In the genomic region with DNA sequence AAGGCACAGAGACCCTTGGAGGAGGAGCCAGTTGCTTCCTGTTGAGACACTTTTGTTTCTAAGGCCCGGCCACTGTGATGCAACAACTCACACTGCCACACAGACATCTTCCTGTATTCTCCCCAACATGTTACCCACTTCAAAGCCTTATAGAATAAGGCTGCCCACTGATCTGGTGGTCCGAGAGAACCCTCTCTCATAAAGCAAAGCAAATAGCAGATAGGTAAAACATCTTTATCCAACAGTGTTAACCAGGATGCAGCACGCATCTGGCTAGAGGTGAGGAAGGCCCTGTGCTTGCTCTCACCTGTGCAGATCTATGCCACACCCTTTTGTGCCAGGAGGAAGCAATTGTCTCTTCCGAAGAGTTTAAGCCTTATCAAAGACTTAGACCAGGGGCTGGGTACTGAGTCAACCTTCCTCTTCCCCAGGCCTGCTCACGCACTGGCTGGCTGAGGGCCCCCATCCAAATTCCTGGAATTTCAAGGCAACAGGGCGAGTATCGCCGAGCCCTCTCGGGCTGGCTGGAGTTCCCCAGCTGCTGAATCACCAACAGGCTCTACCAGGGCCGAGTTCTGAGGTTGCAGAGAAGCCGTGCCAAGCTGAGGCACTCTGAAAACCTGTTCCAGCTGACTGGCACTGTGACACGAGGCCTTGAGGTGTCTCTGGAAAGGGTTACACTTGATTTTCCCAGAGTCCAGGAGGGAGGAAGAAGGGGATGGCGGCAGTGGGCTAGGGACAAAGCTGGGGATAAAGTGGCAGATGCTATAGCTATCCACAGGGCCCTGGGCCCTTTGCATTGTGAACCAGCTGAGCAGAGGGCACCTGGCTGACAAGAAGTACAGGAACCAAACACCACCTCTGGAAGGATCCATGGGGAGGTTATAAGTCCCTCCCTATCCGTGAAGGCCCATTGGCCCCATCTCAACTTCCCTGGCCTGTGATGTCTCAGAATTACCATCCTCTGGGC, we compare ENCODE assay signal across 8 cellular contexts. TPM values are rescaled to one million over a fixed set of nuclear protein-coding genes. Genes with fewer than 3 reads are reported as not detected.
DNase-seq lines count a peak whose midpoint lies in the region; ATAC-seq and TF ChIP-seq lines count a peak whose summit lies in the region.

No MANE protein-coding gene starts in this region.

- no peak overlapping the region for H2BK15ac ChIP-seq in IMR-90 (ENCODE audit: low read depth, low read length)

- H3K4ac ChIP-seq in IMR-90 (ENCODE audit: low read depth, low read length) = no peak overlapping the region

- H3K4me3 ChIP-seq in IMR-90 (ENCODE audit: insufficient read depth, low read depth, low read length) = no peak overlapping the region
- no peak overlapping the region for H3K4me3 ChIP-seq in upper lobe of right lung

- H2AFZ ChIP-seq in IMR-90 (replicated peaks; ENCODE audit: low read length, poor library complexity) = no peak overlapping the region

- H3K4me3 Mint-ChIP-seq in activated T-helper 1 cell treated with anti-CD3 and anti-CD28 coated beads, Interleukin-12 subunit alpha, Interleukin-12 subunit beta, Interleukin-2, Interleukin-4 antibody, amounts not matched to agents 30 ng/mL and 10 ng/mL and 1 ng/mL, durations not matched to agents 14 hours and 24 hours and 36 hours = peak overlapping the region; percentile 27

- no peak for TF ChIP-seq CTCF in IMR-90 (conservative IDR thresholded peaks at IDR 0.05; ENCODE audit: low read depth, low read length)
- no peak for TF ChIP-seq CTCF in upper lobe of right lung (IDR thresholded peaks at IDR 0.05)

- ATAC-seq in IMR-90 (ENCODE audit: low read depth) = peak; percentile 40
- ATAC-seq in upper lobe of right lung = peak; percentile 89
- ATAC-seq in HG02852 (IDR thresholded peaks at IDR 0.05; ENCODE audit: unreplicated experiment) = no peak

- DNase-seq in ACHN (peak; percentile 99), IMR-90 (peak; percentile 34), iPS-NIHi11 (ENCODE audit: low spot score) (peak; percentile 73), upper lobe of right lung (peak; percentile 87), medulla oblongata (ENCODE audit: extremely low spot score) (no peak), nucleus accumbens (lab: John Stamatoyannopoulos, UW) (no peak)
- no peak for DNase-seq in activated T-helper 1 cell treated with anti-CD3 and anti-CD28 coated beads, Interleukin-12 subunit alpha, Interleukin-12 subunit beta, Interleukin-2, Interleukin-4 antibody, amounts not matched to agents 30 ng/mL and 10 ng/mL and 1 ng/mL, durations not matched to agents 14 hours and 24 hours and 36 hours (ENCODE audit: low spot score)

- H3K27ac Mint-ChIP-seq in activated T-helper 1 cell treated with anti-CD3 and anti-CD28 coated beads, Interleukin-12 subunit alpha, Interleukin-12 subunit beta, Interleukin-2, Interleukin-4 antibody, amounts not matched to agents 30 ng/mL and 10 ng/mL and 1 ng/mL, durations not matched to agents 14 hours and 24 hours and 36 hours = peak overlapping the region; percentile 25

- CTCF ChIA-PET in IMR-90 (lab: Yijun Ruan, JAX) = no interaction called here

- H2BK20ac ChIP-seq in IMR-90 (ENCODE audit: low read depth, low read length) = no peak overlapping the region

- H4K8ac ChIP-seq in IMR-90 (ENCODE audit: low read depth in 2 of 2, low read length in 2 of 2) = no peak overlapping the region

- H3K14ac ChIP-seq in IMR-90 (replicated peaks; ENCODE audit: low read depth, low read length) = no peak overlapping the region

- POLR2A ChIA-PET in IMR-90 (lab: Charles Lee; ENCODE audit: unreplicated experiment) = no interaction called here

- H3K79me1 ChIP-seq in IMR-90 (ENCODE audit: low read depth in 1 of 2, low read length in 2 of 2) = no peaks in the 10 kb centered on the region

- in situ Hi-C loops in ACHN (cut with HindIII; ENCODE audit: low pct_ligation_motif_present, low pct_unique_long_range_greater_than_20kb, low sequenced_read_pairs) = no loop called here
- in situ Hi-C loops in IMR-90 (cut with MboI; ENCODE audit: low sequenced_read_pairs) = no loop called here

- H3K9me3 ChIP-seq in IMR-90 (ENCODE audit: control insufficient read depth, insufficient read depth, low read length) (no peaks in the 10 kb centered on the region), upper lobe of right lung (no peaks in the 10 kb centered on the region)

- no peaks in the 10 kb centered on the region for H3K9me3 Mint-ChIP-seq in activated T-helper 1 cell treated with anti-CD3 and anti-CD28 coated beads, Interleukin-12 subunit alpha, Interleukin-12 subunit beta, Interleukin-2, Interleukin-4 antibody, amounts not matched to agents 30 ng/mL and 10 ng/mL and 1 ng/mL, durations not matched to agents 14 hours and 24 hours and 36 hours

- H3K4me1 ChIP-seq in IMR-90 (ENCODE audit: control insufficient read depth, insufficient read depth, low read length) = no peaks in the 10 kb centered on the region
- H3K4me1 ChIP-seq in upper lobe of right lung = peaks cover 25% of the 10 kb centered on the region

- H2AK5ac ChIP-seq in IMR-90 (ENCODE audit: low read depth, low read length) = no peak overlapping the region

- no peak overlapping the region for H4K5ac ChIP-seq in IMR-90 (ENCODE audit: low read depth, low read length)

- dilution Hi-C loops in IMR-90 (cut with HindIII; ENCODE audit: low sequenced_read_pairs, unreplicated experiment) = no loop called here

- H3K27me3 Mint-ChIP-seq in activated T-helper 1 cell treated with anti-CD3 and anti-CD28 coated beads, Interleukin-12 subunit alpha, Interleukin-12 subunit beta, Interleukin-2, Interleukin-4 antibody, amounts not matched to agents 30 ng/mL and 10 ng/mL and 1 ng/mL, durations not matched to agents 14 hours and 24 hours and 36 hours (ENCODE audit: insufficient read depth) = no peaks in the 10 kb centered on the region

- no peaks in the 10 kb centered on the region for H4K20me1 ChIP-seq in IMR-90 (ENCODE audit: insufficient read depth, low read length)

- no peak overlapping the region for H3K4me2 ChIP-seq in IMR-90 (ENCODE audit: low read depth, low read length)

- no peak overlapping the region for H3K23ac ChIP-seq in IMR-90 (ENCODE audit: low read depth, low read length)

- H2BK120ac ChIP-seq in IMR-90 (ENCODE audit: low read depth, low read length) = no peak overlapping the region

- TF ChIP-seq RAD21 in IMR-90 (IDR thresholded peaks at IDR 0.05; ENCODE audit: low read length) = no peak

- BruUV-seq in IMR-90 (replicated peaks; lab: Mats Ljungman, UMichigan) = no TSS peak

- no peak overlapping the region for H2BK5ac ChIP-seq in IMR-90 (ENCODE audit: low read depth, low read length, poor library complexity, severe bottlenecking)

- no peak overlapping the region for H2AK9ac ChIP-seq in IMR-90 (replicated peaks; ENCODE audit: low read depth, low read length, poor library complexity)

- no peaks in the 10 kb centered on the region for H3K9me1 ChIP-seq in IMR-90 (ENCODE audit: insufficient read depth, low read length)

- no peak overlapping the region for H4K91ac ChIP-seq in IMR-90 (ENCODE audit: insufficient read depth, low read depth, low read length)

- no peak overlapping the region for H3K27ac ChIP-seq in IMR-90 (ENCODE audit: insufficient read depth, low read length)
- peak overlapping the region; percentile 58 for H3K27ac ChIP-seq in upper lobe of right lung

- peaks cover 2% of the 10 kb centered on the region; the same call in 1 of the 2 replicates for H3K27me3 ChIP-seq in IMR-90 (ENCODE audit: control insufficient read depth, insufficient read depth, low read length)
- no peaks in the 10 kb centered on the region for H3K27me3 ChIP-seq in upper lobe of right lung

- no peak overlapping the region for H3K18ac ChIP-seq in IMR-90 (ENCODE audit: low read depth, low read length)

- H3K4me1 Mint-ChIP-seq in activated T-helper 1 cell treated with anti-CD3 and anti-CD28 coated beads, Interleukin-12 subunit alpha, Interleukin-12 subunit beta, Interleukin-2, Interleukin-4 antibody, amounts not matched to agents 30 ng/mL and 10 ng/mL and 1 ng/mL, durations not matched to agents 14 hours and 24 hours and 36 hours (ENCODE audit: low read depth) = peaks cover 17% of the 10 kb centered on the region

- no peak overlapping the region for H3K56ac ChIP-seq in IMR-90 (ENCODE audit: extremely low read depth, insufficient read depth, low read length)

- H3K36me3 ChIP-seq in IMR-90 (ENCODE audit: control insufficient read depth, insufficient read depth, low read length) (no peaks in the 10 kb centered on the region), upper lobe of right lung (no peaks in the 10 kb centered on the region)

- no peaks in the 10 kb centered on the region for H3K36me3 Mint-ChIP-seq in activated T-helper 1 cell treated with anti-CD3 and anti-CD28 coated beads, Interleukin-12 subunit alpha, Interleukin-12 subunit beta, Interleukin-2, Interleukin-4 antibody, amounts not matched to agents 30 ng/mL and 10 ng/mL and 1 ng/mL, durations not matched to agents 14 hours and 24 hours and 36 hours (ENCODE audit: low read depth)

- no peak overlapping the region for H3K9ac ChIP-seq in IMR-90 (ENCODE audit: low read depth, low read length)

- TF ChIP-seq POLR2A in IMR-90 (IDR thresholded peaks at IDR 0.05; ENCODE audit: low read depth, low read length) = no peak

- 4% methylated on average over 4 of the region's 14 CpGs; no CpG with 5 or more reads in 1 of the 2 experiments for WGBS in IMR-90 (ENCODE audit: extremely low coverage in 2 of 2, insufficient read length in 1 of 2), 2 experiments

- intact Hi-C loops in IMR-90 (cut with micrococcal nuclease) (no loop called here), upper lobe of right lung (cut with DNase I) (no loop called here)
- intact Hi-C loops in activated T-helper 1 cell treated with anti-CD3 and anti-CD28 coated beads, Interleukin-12 subunit alpha, Interleukin-12 subunit beta, Interleukin-2, Interleukin-4 antibody, amounts not matched to agents 30 ng/mL and 10 ng/mL and 1 ng/mL, durations not matched to agents 14 hours and 24 hours and 36 hours (cut with micrococcal nuclease) = no loop called here

TF ChIP-seq in IMR-90, 13 proteins besides CTCF, POLR2A, EP300 and RAD21 (continues in another document):
- TF ChIP-seq NFE2L2 (IDR thresholded peaks at IDR 0.05; ENCODE audit: low read depth, low read length) = no peak
- TF ChIP-seq MXI1 (IDR thresholded peaks at IDR 0.05; ENCODE audit: borderline replicate concordance, low read depth, low read length) = no peak
- TF ChIP-seq CEBPB (IDR thresholded peaks at IDR 0.05; ENCODE audit: low read depth, low read length) = no peak
- TF ChIP-seq RCOR1 (IDR thresholded peaks at IDR 0.05; ENCODE audit: insufficient replicate concordance, low read length) = no peak

RNA-seq across cellular contexts. Expression of a gene that starts 29.3 kb away (rescaled TPM):
- not detected in 2 replicates for total RNA-seq in IMR-90 (2012; rRNA removed)
- polyA plus RNA-seq in IMR-90 (2012; rRNA removed) = not detected in 2 replicates
- 0.05 TPM in 1 of 2 replicates, not detected in the other for polyA plus RNA-seq in IMR-90 (2012; cell fraction: cytosol; rRNA removed)
- polyA plus RNA-seq in IMR-90 (2012; cell fraction: nucleus; rRNA removed; ENCODE audit: low replicate concordance) = not detected in 2 replicates
- not detected in 2 replicates for total RNA-seq in activated T-helper 1 cell treated with anti-CD3 and anti-CD28 coated beads, Interleukin-12 subunit alpha, Interleukin-12 subunit beta, Interleukin-2, Interleukin-4 antibody, amounts not matched to agents 30 ng/mL and 10 ng/mL and 1 ng/mL, durations not matched to agents 14 hours and 24 hours and 36 hours
- 9.1 TPM for total RNA-seq in upper lobe of right lung

Comparison
In these comparisons a context has a peak if more than half of its experiments do, and no peak if none do; other contexts are left out.
1. DNase-seq: peak in ACHN (single experiment), IMR-90 (single experiment), iPS-NIHi11 (single experiment) and upper lobe of right lung (single experiment); none in activated T-helper 1 cell treated with anti-CD3 and anti-CD28 coated beads, Interleukin-12 subunit alpha, Interleukin-12 subunit beta, Interleukin-2, Interleukin-4 antibody, amounts not matched to agents 30 ng/mL and 10 ng/mL and 1 ng/mL, durations not matched to agents 14 hours and 24 hours and 36 hours (single experiment), medulla oblongata (single experiment) and nucleus accumbens (0 of 56).